Comparison of ENCODE assay signal across 1 cellular context in genomic region chr22:30326704-30327362, GRCh38.
TF ChIP-seq lines count a peak whose summit lies in the region.

A gene with protein sequence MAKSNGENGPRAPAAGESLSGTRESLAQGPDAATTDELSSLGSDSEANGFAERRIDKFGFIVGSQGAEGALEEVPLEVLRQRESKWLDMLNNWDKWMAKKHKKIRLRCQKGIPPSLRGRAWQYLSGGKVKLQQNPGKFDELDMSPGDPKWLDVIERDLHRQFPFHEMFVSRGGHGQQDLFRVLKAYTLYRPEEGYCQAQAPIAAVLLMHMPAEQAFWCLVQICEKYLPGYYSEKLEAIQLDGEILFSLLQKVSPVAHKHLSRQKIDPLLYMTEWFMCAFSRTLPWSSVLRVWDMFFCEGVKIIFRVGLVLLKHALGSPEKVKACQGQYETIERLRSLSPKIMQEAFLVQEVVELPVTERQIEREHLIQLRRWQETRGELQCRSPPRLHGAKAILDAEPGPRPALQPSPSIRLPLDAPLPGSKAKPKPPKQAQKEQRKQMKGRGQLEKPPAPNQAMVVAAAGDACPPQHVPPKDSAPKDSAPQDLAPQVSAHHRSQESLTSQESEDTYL (minus strand): TSS chr22:30326941. CDS start chr22:30326881, 60 bp downstream.

TF ChIP-seq in WTC11, 78 proteins besides CTCF, POLR2A, EP300 and RAD21 (continued from another document):
- TF ChIP-seq, protein P1, sequence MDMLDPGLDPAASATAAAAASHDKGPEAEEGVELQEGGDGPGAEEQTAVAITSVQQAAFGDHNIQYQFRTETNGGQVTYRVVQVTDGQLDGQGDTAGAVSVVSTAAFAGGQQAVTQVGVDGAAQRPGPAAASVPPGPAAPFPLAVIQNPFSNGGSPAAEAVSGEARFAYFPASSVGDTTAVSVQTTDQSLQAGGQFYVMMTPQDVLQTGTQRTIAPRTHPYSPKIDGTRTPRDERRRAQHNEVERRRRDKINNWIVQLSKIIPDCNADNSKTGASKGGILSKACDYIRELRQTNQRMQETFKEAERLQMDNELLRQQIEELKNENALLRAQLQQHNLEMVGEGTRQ (CRISPR knock-in tag; IDR thresholded peaks at IDR 0.05), result peak; percentile 20; the same call in 1 of the 2 replicates
- peak; percentile 32; the same call in 1 of the 2 replicates for TF ChIP-seq NFYB (CRISPR knock-in tag; conservative IDR thresholded peaks at IDR 0.05; ENCODE audit: low read depth)
- TF ChIP-seq NFE2L1 (CRISPR knock-in tag; IDR thresholded peaks at IDR 0.05), result no peak
- TF ChIP-seq ZNF423 (CRISPR knock-in tag; IDR thresholded peaks at IDR 0.05), result no peak
- TF ChIP-seq NR1H2 (CRISPR knock-in tag; IDR thresholded peaks at IDR 0.05), result no peak
